19 cellular contexts compared by ENCODE assay signal in genomic region chr1:62281922-62282555, GRCh38. TPM values are rescaled to one million over a fixed set of nuclear protein-coding genes. Genes with fewer than 3 reads are reported as not detected.
DNase-seq lines count a peak whose midpoint lies in the region; ATAC-seq and TF ChIP-seq lines count a peak whose summit lies in the region.
"Had no signal": no experiment of that assay in that cellular context is flagged by ENCODE, and none has a peak within 500 bp of the region (broad histone marks: within the 10 kb centered on the region; RNA-seq: fewer than 3 reads in every experiment).

No MANE protein-coding gene starts in this region.

- POLR2A ChIA-PET in SK-N-SH (lab: Yijun Ruan, JAX), result no interaction called here

- TF ChIP-seq EP300 in SK-N-SH (IDR thresholded peaks at IDR 0.05; ENCODE audit: borderline replicate concordance in 1 of 2, low read depth in 1 of 2, low read length in 1 of 2), result no peak

- H3K9me3 Mint-ChIP-seq in CD14-positive monocyte, result peaks cover 0 to 10% (median 9%) of the 10 kb centered on the region in 7 donors

- TF ChIP-seq CTCF in SK-N-SH (IDR thresholded peaks at IDR 0.05), result no peak
- no peak for TF ChIP-seq CTCF in Peyer's patch (IDR thresholded peaks at IDR 0.05)
- TF ChIP-seq CTCF in CD14-positive monocyte (IDR thresholded peaks at IDR 0.05), result no peak

- H3K27ac ChIP-seq in SK-N-SH (ENCODE audit: low read depth in 2 of 2, low read length in 1 of 2), result no peak overlapping the region
- H3K27ac ChIP-seq in Peyer's patch, result no peak overlapping the region
- H3K27ac ChIP-seq: KMS-11, RWPE1 had no signal

- ATAC-seq in SK-N-SH treated with all-trans-retinoic acid at 6 μM for 48 hours, result no peak
- no peak for ATAC-seq in HG02970 (IDR thresholded peaks at IDR 0.05; ENCODE audit: low FRiP score, unreplicated experiment)

- H3K9ac ChIP-seq in SK-N-SH, result no peak overlapping the region
- H3K9ac ChIP-seq: KMS-11 had no signal

- H3K27me3 Mint-ChIP-seq in CD14-positive monocyte (ENCODE audit: low read depth in 3 of 3), result peaks cover 5 to 11% (median 7%) of the 10 kb centered on the region in 3 donors

- H3K9me3 ChIP-seq in SK-N-SH (no peaks in the 10 kb centered on the region), Peyer's patch (no peaks in the 10 kb centered on the region)

- no peak overlapping the region for H2AFZ ChIP-seq in SK-N-SH (ENCODE audit: low read depth)

- no peak for DNase-seq in SK-N-SH
- peak; percentile 15 for DNase-seq in GM04503 (ENCODE audit: low read depth)
- DNase-seq in SW480 (ENCODE audit: low spot score), result peak; percentile 58
- no peak for DNase-seq in Peyer's patch
- DNase-seq in LoVo (ENCODE audit: low spot score), result no peak
- DNase-seq in CD14-positive monocyte (ENCODE audit: low spot score), result no peak
- DNase-seq: 8988T, DMS 273 treated with DMSO at 0.1 percent for 48 hours, DND-41, NCI-H1417 treated with DMSO at 0.1 percent for 48 hours, NCI-H187 treated with DMSO at 0.1 percent for 48 hours, NCI-H2227 treated with DMSO at 0.1 percent for 48 hours, NCI-H510A treated with DMSO at 0.1 percent for 48 hours, NCI-H774 had no signal

- no peaks in the 10 kb centered on the region for H3K79me2 ChIP-seq in SK-N-SH (ENCODE audit: insufficient read depth)

- no peak overlapping the region for H3K4me3 Mint-ChIP-seq in CD14-positive monocyte

- peaks cover 0 to 1% of the 10 kb centered on the region in 2 donors for H3K36me3 Mint-ChIP-seq in CD14-positive monocyte

- H3K4me1 ChIP-seq in SK-N-SH (ENCODE audit: control insufficient read depth in 1 of 2, insufficient read depth in 2 of 2, low read depth in 1 of 2, low read length in 1 of 2) (peaks cover 0 to 21% of the 10 kb centered on the region in 2 experiments; a peak in 2 of 4 replicates), Peyer's patch (peaks cover 0 to 11% (median 0%) of the 10 kb centered on the region in 4 donors)

- H3K36me3 ChIP-seq in SK-N-SH (replicated peaks in 1 of 2; ENCODE audit: control insufficient read depth in 1 of 2, insufficient read depth in 2 of 2, low read length in 1 of 2), result no peaks in the 10 kb centered on the region
- H3K36me3 ChIP-seq in Peyer's patch, result no peaks in the 10 kb centered on the region

- TF ChIP-seq RAD21 in SK-N-SH (IDR thresholded peaks at IDR 0.05; ENCODE audit: low read length), result no peak

- H4K20me1 ChIP-seq in SK-N-SH (ENCODE audit: insufficient read depth), result no peaks in the 10 kb centered on the region

- no peak overlapping the region for H3K4me2 ChIP-seq in SK-N-SH
- H3K4me2 ChIP-seq: KMS-11 had no signal

- WGBS in SK-N-SH (ENCODE audit: low lambda C conversion rate), result 49% methylated on average over 4 of the region's 4 CpGs

- no peaks in the 10 kb centered on the region for H3K9me2 ChIP-seq in SK-N-SH

- no peaks in the 10 kb centered on the region for H3F3A ChIP-seq in SK-N-SH (replicated peaks; ENCODE audit: insufficient read depth)

- CTCF ChIA-PET in SK-N-SH (lab: Yijun Ruan, JAX), result interaction anchor here (1.1 to 3.5 kb wide), 5 partner anchors 9 to 107 kb away, joined by 3 to 16 read pairs (median 3); no protein-coding TSS in a partner anchor

- H3K4me3 ChIP-seq in SK-N-SH (ENCODE audit: low read depth in 2 of 2, low read length in 1 of 2) (no peak overlapping the region), Peyer's patch (no peak overlapping the region)

- no peak for TF ChIP-seq POLR2A in Peyer's patch (IDR thresholded peaks at IDR 0.05)

- H3K27me3 ChIP-seq in SK-N-SH (ENCODE audit: insufficient read depth) (0 out of 2 replicates have a peak, but pooled peaks cover 9% of the 10 kb centered on the region), Peyer's patch (no peaks in the 10 kb centered on the region)

- peaks cover 16% of the 10 kb centered on the region for H3K4me1 Mint-ChIP-seq in CD14-positive monocyte

- H3K27ac Mint-ChIP-seq in CD14-positive monocyte, result no peak overlapping the region

- intact Hi-C loops in CD14-positive monocyte (cut with micrococcal nuclease), result no loop called here

TF ChIP-seq in SK-N-SH treated with all-trans-retinoic acid at 6 μM for 48 hours, 23 proteins besides CTCF, POLR2A, EP300 and RAD21:
- peak; percentile 76 for TF ChIP-seq ISL1 (CRISPR knock-in tag; IDR thresholded peaks at IDR 0.05)
- TF ChIP-seq CREB5 (CRISPR knock-in tag; IDR thresholded peaks at IDR 0.05; ENCODE audit: low read depth), result no peak

TF ChIP-seq in SK-N-SH, 30 proteins besides CTCF, POLR2A, EP300 and RAD21:
- TF ChIP-seq NFIC (IDR thresholded peaks at IDR 0.05; ENCODE audit: borderline replicate concordance) (no peak), ELF1 (IDR thresholded peaks at IDR 0.05) (no peak), PBX3 (IDR thresholded peaks at IDR 0.05) (no peak), RXRA (IDR thresholded peaks at IDR 0.05; ENCODE audit: borderline replicate concordance, low read depth) (no peak), YY1 (IDR thresholded peaks at IDR 0.05; ENCODE audit: low read depth) (no peak), NRF1 (IDR thresholded peaks at IDR 0.05; ENCODE audit: low read depth, low read length) (no peak), USF1 (IDR thresholded peaks at IDR 0.05; ENCODE audit: borderline replicate concordance, low read depth) (no peak), POLR2AphosphoS5 (IDR thresholded peaks at IDR 0.05; ENCODE audit: low read depth, low read length) (no peak), USF2 (IDR thresholded peaks at IDR 0.05; ENCODE audit: borderline replicate concordance, low read depth, low read length) (no peak)

RNA-seq across cellular contexts. Expression of gene KANK4, which starts 37.2 kb away (rescaled TPM):
- polyA plus RNA-seq in SK-N-SH (2012; rRNA removed), result 0.02 TPM in 1 of 2 replicates, not detected in the other
- 0.01 TPM in 1 of 2 replicates, not detected in the other for polyA plus RNA-seq in SK-N-SH (2012; cell fraction: cytosol; rRNA removed)
- polyA plus RNA-seq in SK-N-SH (2012; cell fraction: nucleus; rRNA removed), result 0.02 TPM in 1 of 2 replicates, not detected in the other
- 1 to 10 TPM in 1 of 4 donors, not detected in 3; 2.5 TPM for total RNA-seq in Peyer's patch
- polyA plus RNA-seq in CD14-positive monocyte, result not detected
- total RNA-seq: HT-29 had no signal

Comparison
In these comparisons a context has a peak if more than half of its experiments do, and no peak if none do; other contexts are left out.
1. DNase-seq: peak in GM04503 (single experiment) and SW480 (single experiment); none in SK-N-SH (single experiment), Peyer's patch (0 of 3), LoVo (single experiment) and CD14-positive monocyte (single experiment).